In genomic region chr1:201955009-201955749, GRCh38 we compare ENCODE assay signal across 8 cellular contexts. TPM values are rescaled to one million over a fixed set of nuclear protein-coding genes. Genes with fewer than 3 reads are reported as not detected.
DNase-seq lines count a peak whose midpoint lies in the region; ATAC-seq, FAIRE-seq and TF ChIP-seq lines count a peak whose summit lies in the region.

Gene TIMM17A, plus strand, starts transcription at chr1:201955503. Its CDS starts 24 bp downstream, at chr1:201955527.

- H3K36me3 Mint-ChIP-seq in T-cell, result peaks cover 11% of the 10 kb centered on the region
- peaks cover 17% of the 10 kb centered on the region for H3K36me3 Mint-ChIP-seq in type B pancreatic cell

- peak within 1 kb of the TSS; percentile 89 to 90 for H3K27ac Mint-ChIP-seq in T-cell
- H3K27ac Mint-ChIP-seq in type B pancreatic cell, result peak within 1 kb of the TSS; percentile 93

- peaks cover 0 to 20% (median 11%) of the 10 kb centered on the region in 12 donors for H3K4me1 ChIP-seq in heart left ventricle

- peak within 1 kb of the TSS; percentile 64 to 95 (median 78) for H3K4me3 ChIP-seq in heart left ventricle

- POLR2A ChIA-PET in T-cell (lab: Charles Lee), result interaction anchor here (0.7 to 1.1 kb wide), 5 partner anchors 9 to 126 kb away, joined by 3 to 10 read pairs (median 4); no protein-coding TSS in a partner anchor

- WGBS in adipose tissue, 3 donors, result 0 to 1% (median 1%) methylated on average over 46 of the region's 46 CpGs
- WGBS in heart left ventricle, 4 donors, result 0 to 1% (median 1%) methylated on average over 35 to 46 of the region's 46 CpGs

- DNase-seq in GM12891 (ENCODE audit: insufficient read length, low spot score) (peak; percentile 86), NCI-H1436 treated with DMSO at 0.1 percent for 48 hours (lab: John Stamatoyannopoulos, UW) (peak; percentile 91), T-cell (peak; percentile 83 to 94 (median 90)), heart left ventricle (peak; percentile 96 to 98 (median 97)), pons (ENCODE audit: low spot score) (peak; percentile 98), type B pancreatic cell (ENCODE audit: extremely low spot score, unreplicated experiment) (peak; percentile 94)

- intact Hi-C loops in heart left ventricle (cut with DNase I), result loop anchor here in 6 of 10 donors (2.0 to 5.0 kb wide), 4 partner anchors 28 to 66 kb away; partner anchors contain the start of genes RNPEP (in 1 of the 6) and SHISA4 (in 1 of the 6)

- peak within 1 kb of the TSS; percentile 28 for H3K27ac ChIP-seq in adipose tissue (ENCODE audit: low read depth, low read length)
- H3K27ac ChIP-seq in heart left ventricle, result peak within 1 kb of the TSS; percentile 68 to 91 (median 81)

- no peaks in the 10 kb centered on the region for H3K27me3 ChIP-seq in heart left ventricle

- ATAC-seq in HG02840 (IDR thresholded peaks at IDR 0.05; ENCODE audit: low FRiP score, unreplicated experiment), result peak; percentile 99
- ATAC-seq in T-cell (replicated peaks in 1 of 4), result peak; percentile 99 to 100 (median 100)
- peak; percentile 100 for ATAC-seq in heart left ventricle

- CTCF ChIA-PET in T-cell (lab: Charles Lee), result interaction anchor here in 1 of 2 donors (0.6 to 1.1 kb wide), 3 partner anchors 9 to 26 kb away, joined by 3 to 4 read pairs (median 4); no protein-coding TSS in a partner anchor

- H3K4me1 Mint-ChIP-seq in T-cell, result peaks cover 18 to 27% (median 23%) of the 10 kb centered on the region in 3 donors
- peaks cover 5% of the 10 kb centered on the region for H3K4me1 Mint-ChIP-seq in type B pancreatic cell (ENCODE audit: unreplicated experiment)

- peak within 1 kb of the TSS; percentile 92 to 97 (median 97) for H3K4me3 Mint-ChIP-seq in T-cell
- H3K4me3 Mint-ChIP-seq in type B pancreatic cell, result peak within 1 kb of the TSS; percentile 93

- peak in 1 of 12 donors; percentile 16 for TF ChIP-seq CTCF in heart left ventricle (IDR thresholded peaks at IDR 0.05)
- TF ChIP-seq CTCF in type B pancreatic cell (conservative IDR thresholded peaks at IDR 0.05), result no peak

- FAIRE-seq in GM12891 (lab: Jason Lieb, UNC), result peak; percentile 100

- H3K27me3 Mint-ChIP-seq in T-cell (no peaks in the 10 kb centered on the region), type B pancreatic cell (no peaks in the 10 kb centered on the region)

- TF ChIP-seq POLR2A in GM12891 (IDR thresholded peaks at IDR 0.05; ENCODE audit: low read depth, low read length), result peak; percentile 98
- TF ChIP-seq POLR2A in heart left ventricle (IDR thresholded peaks at IDR 0.05), result peak; percentile 59 to 82

- H3K9me3 ChIP-seq in heart left ventricle, result no peaks in the 10 kb centered on the region

- no peaks in the 10 kb centered on the region for H3K9me3 Mint-ChIP-seq in T-cell
- no peaks in the 10 kb centered on the region for H3K9me3 Mint-ChIP-seq in type B pancreatic cell

- H3K36me3 ChIP-seq in heart left ventricle, result peaks cover 0 to 34% (median 30%) of the 10 kb centered on the region in 9 donors

TF ChIP-seq in GM12891, 5 proteins besides CTCF, POLR2A, EP300 and RAD21:
- TF ChIP-seq POU2F2 (IDR thresholded peaks at IDR 0.05; ENCODE audit: low read depth, low read length), result peak; percentile 92
- TF ChIP-seq SPI1 (IDR thresholded peaks at IDR 0.05; ENCODE audit: low read depth, low read length), result peak; percentile 61; the same call in 1 of the 2 replicates
- no peak for TF ChIP-seq PAX5 (IDR thresholded peaks at IDR 0.05; ENCODE audit: insufficient read depth, low read length, severe bottlenecking)
- TF ChIP-seq TAF1 (IDR thresholded peaks at IDR 0.05; ENCODE audit: low read depth, low read length), result peak; percentile 91
- peak; percentile 99 for TF ChIP-seq POLR2AphosphoS5 (IDR thresholded peaks at IDR 0.05; ENCODE audit: low read depth, low read length)

RNA-seq across cellular contexts. Expression of gene TIMM17A, which starts in this region (rescaled TPM):
- 47.5 TPM for polyA plus RNA-seq in GM12891 (2012; ENCODE audit: low read depth, missing spikeins)
- total RNA-seq in T-cell (10 to 100 TPM; 28.7 to 37.6 (median 29.9) TPM), heart left ventricle (100 to 1,000 TPM in 3 of 9 donors, 10 to 100 TPM in 6; 31.7 to 120 (median 86.0) TPM), type B pancreatic cell (ENCODE audit: low replicate concordance) (50.2 and 53.0 TPM in 2 replicates)
- polyA plus RNA-seq in adipose tissue (10 to 100 TPM; 19.2 to 44.6 (median 38.0) TPM), heart left ventricle (100 to 1,000 TPM in 1 of 2 donors, 10 to 100 TPM in 1; 50.7 to 151 TPM)

Comparison
In these comparisons a context has a peak if more than half of its experiments do, and no peak if none do; other contexts are left out.
1. Peak in every context shown above with its lines: DNase-seq, ATAC-seq, H3K4me3 ChIP-seq and H3K27ac ChIP-seq.